1 cellular context compared by ENCODE assay signal in the genomic region with DNA sequence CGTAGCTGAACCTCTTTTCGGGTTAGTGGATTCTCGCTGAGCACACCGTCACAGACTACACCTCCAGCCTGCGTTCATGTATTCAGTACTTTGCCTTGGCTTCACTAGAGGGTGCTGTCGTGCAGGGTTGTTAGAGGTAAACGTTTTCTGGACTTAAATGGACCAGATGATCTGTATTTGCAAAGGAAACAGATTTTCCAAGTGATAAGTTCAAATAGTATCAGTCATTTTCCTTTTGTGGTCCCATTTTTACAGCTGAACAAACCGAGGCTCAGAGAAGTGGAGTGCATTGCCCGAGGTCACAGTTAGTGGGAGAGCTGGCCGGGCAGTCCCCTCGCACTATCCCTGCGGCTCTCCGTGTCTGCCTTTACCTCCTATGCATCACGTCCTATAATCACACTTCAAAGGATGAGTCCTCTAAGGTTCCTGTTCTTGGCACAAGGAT.
A peak's percentile ranks its signal among the peaks of the same experiment; 100 is the strongest.
TF ChIP-seq lines count a peak whose summit lies in the region.

No MANE protein-coding gene starts in this region.

TF ChIP-seq in HepG2, 621 proteins besides CTCF, POLR2A, EP300 and RAD21 (continued from another document):
- peak; percentile 81; the same call in 1 of the 2 replicates for TF ChIP-seq ZBTB33 (CRISPR knock-in tag; IDR thresholded peaks at IDR 0.05)
